Comparison of ENCODE assay signal across 11 cellular contexts in the genomic region with DNA sequence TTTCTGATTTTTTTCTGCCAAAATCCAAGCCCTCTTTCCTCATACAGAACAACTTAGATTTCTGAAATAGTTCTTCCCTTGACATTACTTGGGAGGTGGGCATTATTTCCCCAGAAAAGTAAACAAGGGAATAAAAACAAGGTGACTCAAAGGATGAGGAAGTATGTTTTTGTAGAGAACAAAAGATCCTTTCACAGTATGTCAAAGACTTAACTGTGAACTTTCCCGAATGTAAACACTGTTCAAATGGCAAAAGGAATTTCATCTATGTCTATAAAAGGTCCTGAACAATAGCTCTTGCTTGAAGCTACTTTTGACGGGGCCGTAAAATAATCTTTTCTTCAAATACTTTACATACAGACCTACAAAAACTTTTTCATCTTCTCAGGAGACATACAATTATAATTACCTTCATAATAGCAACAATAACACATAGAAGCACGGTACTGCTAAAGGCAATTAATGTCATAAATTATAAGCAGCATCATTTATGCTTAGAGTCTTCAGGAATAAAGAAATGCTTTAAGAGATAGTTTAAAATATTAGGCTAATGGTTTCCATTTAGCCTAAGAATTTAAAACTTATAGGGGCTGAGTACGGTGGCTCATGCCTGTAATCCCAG.
DNase-seq lines count a peak whose midpoint lies in the region; TF ChIP-seq lines count a peak whose summit lies in the region.
"Had no signal": no experiment of that assay in that cellular context is flagged by ENCODE, and none has a peak within 500 bp of the region (broad histone marks: within the 10 kb centered on the region; RNA-seq: fewer than 3 reads in every experiment).

No MANE protein-coding gene starts in this region.

- peaks cover 68% of the 10 kb centered on the region for H3K4me1 ChIP-seq in OCI-LY1 (ENCODE audit: insufficient read depth, low read length, severe bottlenecking)

- H3K9ac ChIP-seq in OCI-LY1 (ENCODE audit: low read length), result no peak overlapping the region

- no peaks in the 10 kb centered on the region for H3K9me2 ChIP-seq in OCI-LY1 (ENCODE audit: low read depth, low read length)

- peak overlapping the region; percentile 18 for H3K27ac ChIP-seq in OCI-LY1 (ENCODE audit: low read depth, low read length, poor library complexity, severe bottlenecking)

- H3K4me2 ChIP-seq in OCI-LY1 (ENCODE audit: low read length), result no peak overlapping the region

- H3F3A ChIP-seq in OCI-LY1 (ENCODE audit: insufficient read depth, low read length), result no peaks in the 10 kb centered on the region

- H4K20me1 ChIP-seq in OCI-LY1 (ENCODE audit: insufficient read depth, low read length), result no peaks in the 10 kb centered on the region

- H3K9me3 ChIP-seq in OCI-LY1 (ENCODE audit: low read length), result no peaks in the 10 kb centered on the region

- no peak for TF ChIP-seq CTCF in OCI-LY1 (IDR thresholded peaks at IDR 0.05; ENCODE audit: low read length)
- no peak for TF ChIP-seq CTCF in epithelial cell of esophagus (IDR thresholded peaks at IDR 0.05; ENCODE audit: insufficient read depth, low read depth, low read length, missing control alignments)

- no peaks in the 10 kb centered on the region for H3K36me3 ChIP-seq in OCI-LY1 (ENCODE audit: insufficient read depth, low read length)

- no peaks in the 10 kb centered on the region for H3K27me3 ChIP-seq in OCI-LY1 (ENCODE audit: insufficient read depth, low read length)

- H3K79me2 ChIP-seq in OCI-LY1 (ENCODE audit: insufficient read depth, low read length), result no peaks in the 10 kb centered on the region

- H3K4me3 ChIP-seq in OCI-LY1 (ENCODE audit: low read depth, low read length, poor library complexity, severe bottlenecking) (no peak overlapping the region), epithelial cell of esophagus (ENCODE audit: low read length) (no peak overlapping the region)

- H2AFZ ChIP-seq in OCI-LY1 (ENCODE audit: low read length), result no peak overlapping the region

- DNase-seq in DMS53 (lab: John Stamatoyannopoulos, UW) (peak; percentile 30), epithelial cell of esophagus (ENCODE audit: low read depth) (peak; percentile 57), pons (ENCODE audit: low spot score) (peak; percentile 64), NCI-H510A treated with DMSO at 0.1 percent for 48 hours (lab: John Stamatoyannopoulos, UW) (no peak), SIG-M5 (lab: John Stamatoyannopoulos, UW) (no peak), NCI-H128 (lab: John Stamatoyannopoulos, UW; ENCODE audit: unreplicated experiment) (no peak), NCI-H1092 treated with DMSO at 0.1 percent for 48 hours (lab: John Stamatoyannopoulos, UW) (no peak)
- DNase-seq: activated CD4-positive, alpha-beta T cell treated with anti-CD3 and anti-CD28 coated beads for 1 hour; activated naive CD8-positive, alpha-beta T cell treated with anti-CD3 and anti-CD28 coated beads, Interleukin-2, amount 10 ng/mL, durations not matched to agents 7 days and 5 days; hippocampal formation had no signal

Comparison
In these comparisons a context has a peak if more than half of its experiments do, and no peak if none do; other contexts are left out.
1. DNase-seq: peak in DMS53 (single experiment), epithelial cell of esophagus (single experiment) and pons (single experiment); none in NCI-H510A treated with DMSO at 0.1 percent for 48 hours (single experiment), SIG-M5 (single experiment), NCI-H128 (single experiment) and NCI-H1092 treated with DMSO at 0.1 percent for 48 hours (single experiment).